Comparison of ENCODE assay signal across 8 cellular contexts in genomic region chr4:26088433-26088928, GRCh38.
A peak's percentile ranks its signal among the peaks of the same experiment; 100 is the strongest.
DNase-seq lines count a peak whose midpoint lies in the region; ATAC-seq and TF ChIP-seq lines count a peak whose summit lies in the region.

No MANE protein-coding gene starts in this region.

- H3K27ac Mint-ChIP-seq in activated B cell treated with CpG ODN at 0.5 μM for 24 hours = peak overlapping the region; percentile 79
- H3K27ac Mint-ChIP-seq in mesothelial cell of epicardium = no peak overlapping the region

- ATAC-seq in GM19035 (IDR thresholded peaks at IDR 0.05; ENCODE audit: unreplicated experiment) = peak; percentile 68
- peak; percentile 71 for ATAC-seq in HG03342 (IDR thresholded peaks at IDR 0.05; ENCODE audit: unreplicated experiment)
- ATAC-seq in activated B cell treated with CpG ODN at 0.5 μM for 24 hours (ENCODE audit: low read depth) = peak; percentile 93
- peak; percentile 49 for ATAC-seq in left lung

- H3K36me3 ChIP-seq in left lung (no peaks in the 10 kb centered on the region), adrenal gland (replicated peaks in 1 of 2) (no peaks in the 10 kb centered on the region)

- H3K4me3 ChIP-seq in left lung (no peak overlapping the region), adrenal gland (no peak overlapping the region)

- H3K9me3 Mint-ChIP-seq in activated B cell treated with CpG ODN at 0.5 μM for 24 hours (peaks cover 18% of the 10 kb centered on the region), mesothelial cell of epicardium (peaks cover 17% of the 10 kb centered on the region)

- WGBS in adrenal gland, 4 donors = 43 to 63% (median 60%) methylated on average over 4 of the region's 4 CpGs

- TF ChIP-seq POLR2A in adrenal gland (IDR thresholded peaks at IDR 0.05) = no peak

- H3K9me3 ChIP-seq in left lung = peaks cover 0 to 18% of the 10 kb centered on the region in 2 donors
- H3K9me3 ChIP-seq in adrenal gland (replicated peaks in 1 of 3) = peaks cover 0 to 7% (median 0%) of the 10 kb centered on the region in 3 donors

- H3K4me3 Mint-ChIP-seq in activated B cell treated with CpG ODN at 0.5 μM for 24 hours (peak overlapping the region; percentile 48), mesothelial cell of epicardium (no peak overlapping the region)

- H3K4me1 Mint-ChIP-seq in activated B cell treated with CpG ODN at 0.5 μM for 24 hours = peaks cover 24% of the 10 kb centered on the region
- peaks cover 23% of the 10 kb centered on the region for H3K4me1 Mint-ChIP-seq in mesothelial cell of epicardium

- H3K4me1 ChIP-seq in left lung (peaks cover 4 to 16% of the 10 kb centered on the region in 2 donors), adrenal gland (replicated peaks in 1 of 2) (no peaks in the 10 kb centered on the region)

- POLR2A ChIA-PET in activated B cell treated with CpG ODN at 0.5 μM for 24 hours (lab: Charles Lee) = interaction anchor here (0.5 to 1.6 kb wide), 6 partner anchors 11 to 925 kb away, joined by 3 to 15 read pairs (median 6); partner anchors contain the start of gene RBPJ

- CTCF ChIA-PET in activated B cell treated with CpG ODN at 0.5 μM for 24 hours (lab: Charles Lee) = interaction anchor here (0.9 kb wide), 1 partner anchor 231 kb away, joined by 4 read pairs; no protein-coding TSS in a partner anchor

- no peaks in the 10 kb centered on the region for H3K36me3 Mint-ChIP-seq in activated B cell treated with CpG ODN at 0.5 μM for 24 hours (ENCODE audit: low read depth)
- H3K36me3 Mint-ChIP-seq in mesothelial cell of epicardium = peaks cover 6% of the 10 kb centered on the region

- DNase-seq in AML-193 (lab: John Stamatoyannopoulos, UW) (peak; percentile 48 to 60), activated B cell treated with CpG ODN at 0.5 μM for 24 hours (no peak), left lung (no peak), NCI-H2107 (lab: John Stamatoyannopoulos, UW) (no peak), adrenal gland (no peak), mesothelial cell of epicardium (ENCODE audit: low spot score in 2 of 2, unreplicated experiment in 2 of 2) (no peak)

- peaks cover 2% of the 10 kb centered on the region for H3K27me3 Mint-ChIP-seq in activated B cell treated with CpG ODN at 0.5 μM for 24 hours
- peaks cover 2% of the 10 kb centered on the region for H3K27me3 Mint-ChIP-seq in mesothelial cell of epicardium (ENCODE audit: low read depth)

- TF ChIP-seq CTCF in activated B cell treated with CpG ODN at 0.5 μM for 24 hours (IDR thresholded peaks at IDR 0.05) (no peak), left lung (IDR thresholded peaks at IDR 0.05) (no peak), adrenal gland (IDR thresholded peaks at IDR 0.05) (no peak), mesothelial cell of epicardium (IDR thresholded peaks at IDR 0.05; ENCODE audit: unreplicated experiment) (no peak)

- peak overlapping the region in 1 of 2 donors; percentile 35 for H3K27ac ChIP-seq in left lung
- no peak overlapping the region for H3K27ac ChIP-seq in adrenal gland

- H3K27me3 ChIP-seq in left lung (no peaks in the 10 kb centered on the region), adrenal gland (no peaks in the 10 kb centered on the region)

- intact Hi-C loops in activated B cell treated with CpG ODN at 0.5 μM for 24 hours (cut with micrococcal nuclease) = loop anchor here (1.0 to 10.0 kb wide), 5 partner anchors 12 to 906 kb away; partner anchors contain the start of gene STIM2
- intact Hi-C loops in left lung (cut with DNase I) = no loop called here
- intact Hi-C loops in adrenal gland (cut with DNase I) = loop anchor here (10.0 kb wide), 3 partner anchors 226 to 326 kb away; no protein-coding TSS in a partner anchor

Comparison
In these comparisons a context has a peak if more than half of its experiments do, and no peak if none do; other contexts are left out.
1. DNase-seq: peak in AML-193 (2 of 2); none in activated B cell treated with CpG ODN at 0.5 μM for 24 hours (single experiment), left lung (0 of 2), NCI-H2107 (single experiment), adrenal gland (0 of 7) and mesothelial cell of epicardium (0 of 2).
2. intact Hi-C loops: an anchor here in activated B cell treated with CpG ODN at 0.5 μM for 24 hours (1.0 to 10.0 kb wide) and adrenal gland (10.0 kb wide); none called in left lung.
3. Peak in every context shown above with its lines, with median percentiles within 50 percentile points of each other: ATAC-seq.